Comparison of ENCODE assay signal across 1 cellular context in the genomic region with DNA sequence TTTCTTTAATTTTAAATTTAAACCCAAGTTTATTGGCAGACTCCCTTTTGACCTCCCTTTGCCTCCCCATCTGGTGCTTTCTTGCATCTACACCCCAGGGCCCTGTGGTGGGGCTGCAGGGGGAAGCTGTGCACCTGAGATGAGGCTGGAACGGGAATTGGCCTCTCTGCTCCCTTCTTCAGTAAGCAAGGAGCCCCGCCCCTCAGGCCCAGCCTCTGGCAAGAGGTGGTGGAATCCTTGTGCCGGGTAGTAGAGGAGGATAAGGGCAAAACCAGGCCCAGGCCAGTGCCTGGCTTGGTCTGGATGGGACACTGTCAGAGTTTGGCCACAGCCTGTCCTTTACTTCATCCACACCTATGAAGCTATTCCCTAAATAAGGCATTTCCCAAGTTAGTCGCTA.
TF ChIP-seq lines count a peak whose summit lies in the region.

No MANE protein-coding gene starts in this region.

TF ChIP-seq in IMR-90, 13 proteins besides CTCF, POLR2A, EP300 and RAD21:
- TF ChIP-seq NFE2L2 (IDR thresholded peaks at IDR 0.05; ENCODE audit: low read depth, low read length) (no peak), RFX5 (IDR thresholded peaks at IDR 0.05; ENCODE audit: low read depth, low read length) (no peak), CHD1 (IDR thresholded peaks at IDR 0.05; ENCODE audit: low read depth, low read length) (no peak), RCOR1 (IDR thresholded peaks at IDR 0.05; ENCODE audit: insufficient replicate concordance, low read length) (no peak), ELK1 (IDR thresholded peaks at IDR 0.05; ENCODE audit: borderline replicate concordance, low read depth, low read length) (no peak), MAZ (IDR thresholded peaks at IDR 0.05; ENCODE audit: borderline replicate concordance, low read depth, low read length) (no peak), FOS (IDR thresholded peaks at IDR 0.05; ENCODE audit: low read depth, low read length) (no peak), USF2 (IDR thresholded peaks at IDR 0.05; ENCODE audit: low read depth, low read length) (no peak), BHLHE40 (IDR thresholded peaks at IDR 0.05; ENCODE audit: low read depth, low read length) (no peak), CEBPB (IDR thresholded peaks at IDR 0.05; ENCODE audit: low read depth, low read length) (no peak), MAFK (IDR thresholded peaks at IDR 0.05; ENCODE audit: low read depth, low read length) (no peak), SMC3 (IDR thresholded peaks at IDR 0.05; ENCODE audit: low read depth, low read length) (no peak), MXI1 (IDR thresholded peaks at IDR 0.05; ENCODE audit: borderline replicate concordance, low read depth, low read length) (no peak)
TF ChIP-seq in IMR-90: peak in this region for 0.
